8 cellular contexts compared by ENCODE assay signal in the genomic region with DNA sequence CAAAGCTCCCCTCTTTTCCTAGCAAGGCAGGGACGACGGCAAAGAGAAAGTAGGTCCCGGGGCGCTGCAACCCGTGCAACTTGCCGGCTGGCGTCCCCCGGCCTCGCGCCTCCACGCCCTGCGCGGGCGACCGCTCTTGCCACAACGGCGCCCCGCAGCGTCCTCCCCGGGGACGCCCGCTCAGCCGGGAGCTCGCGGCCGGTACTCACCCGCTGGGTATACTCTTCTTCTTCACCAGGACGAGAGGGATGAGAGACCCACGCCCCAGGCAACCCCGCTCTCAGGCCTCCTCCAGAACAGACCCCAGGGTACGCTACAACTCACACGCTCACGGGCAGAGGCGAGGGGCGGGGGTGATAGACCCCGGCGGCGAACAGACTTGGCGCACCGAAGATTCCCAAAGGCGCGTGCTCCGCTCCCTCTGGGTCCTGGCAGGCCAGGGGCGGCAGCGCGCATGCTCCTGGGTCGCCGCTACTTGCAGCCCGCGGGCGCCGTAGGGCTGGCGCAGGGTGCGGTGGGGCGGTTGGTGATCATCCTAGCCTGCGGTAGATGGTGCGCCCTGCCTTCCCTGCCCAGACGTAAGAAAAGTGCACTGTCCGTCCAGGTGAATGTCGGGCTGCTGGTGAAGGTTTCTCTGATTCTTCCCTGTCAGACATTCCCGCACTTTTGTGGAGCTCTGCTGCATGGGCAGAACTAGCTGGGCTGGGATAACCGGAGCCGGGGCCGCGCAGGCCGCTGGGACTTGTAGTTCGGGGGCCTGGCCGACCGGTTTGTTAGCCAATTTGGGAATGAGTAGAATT. TPM values are rescaled to one million over a fixed set of nuclear protein-coding genes. Genes with fewer than 3 reads are reported as not detected.
A peak's percentile ranks its signal among the peaks of the same experiment; 100 is the strongest.
DNase-seq lines count a peak whose midpoint lies in the region; ATAC-seq and TF ChIP-seq lines count a peak whose summit lies in the region.

A gene with protein sequence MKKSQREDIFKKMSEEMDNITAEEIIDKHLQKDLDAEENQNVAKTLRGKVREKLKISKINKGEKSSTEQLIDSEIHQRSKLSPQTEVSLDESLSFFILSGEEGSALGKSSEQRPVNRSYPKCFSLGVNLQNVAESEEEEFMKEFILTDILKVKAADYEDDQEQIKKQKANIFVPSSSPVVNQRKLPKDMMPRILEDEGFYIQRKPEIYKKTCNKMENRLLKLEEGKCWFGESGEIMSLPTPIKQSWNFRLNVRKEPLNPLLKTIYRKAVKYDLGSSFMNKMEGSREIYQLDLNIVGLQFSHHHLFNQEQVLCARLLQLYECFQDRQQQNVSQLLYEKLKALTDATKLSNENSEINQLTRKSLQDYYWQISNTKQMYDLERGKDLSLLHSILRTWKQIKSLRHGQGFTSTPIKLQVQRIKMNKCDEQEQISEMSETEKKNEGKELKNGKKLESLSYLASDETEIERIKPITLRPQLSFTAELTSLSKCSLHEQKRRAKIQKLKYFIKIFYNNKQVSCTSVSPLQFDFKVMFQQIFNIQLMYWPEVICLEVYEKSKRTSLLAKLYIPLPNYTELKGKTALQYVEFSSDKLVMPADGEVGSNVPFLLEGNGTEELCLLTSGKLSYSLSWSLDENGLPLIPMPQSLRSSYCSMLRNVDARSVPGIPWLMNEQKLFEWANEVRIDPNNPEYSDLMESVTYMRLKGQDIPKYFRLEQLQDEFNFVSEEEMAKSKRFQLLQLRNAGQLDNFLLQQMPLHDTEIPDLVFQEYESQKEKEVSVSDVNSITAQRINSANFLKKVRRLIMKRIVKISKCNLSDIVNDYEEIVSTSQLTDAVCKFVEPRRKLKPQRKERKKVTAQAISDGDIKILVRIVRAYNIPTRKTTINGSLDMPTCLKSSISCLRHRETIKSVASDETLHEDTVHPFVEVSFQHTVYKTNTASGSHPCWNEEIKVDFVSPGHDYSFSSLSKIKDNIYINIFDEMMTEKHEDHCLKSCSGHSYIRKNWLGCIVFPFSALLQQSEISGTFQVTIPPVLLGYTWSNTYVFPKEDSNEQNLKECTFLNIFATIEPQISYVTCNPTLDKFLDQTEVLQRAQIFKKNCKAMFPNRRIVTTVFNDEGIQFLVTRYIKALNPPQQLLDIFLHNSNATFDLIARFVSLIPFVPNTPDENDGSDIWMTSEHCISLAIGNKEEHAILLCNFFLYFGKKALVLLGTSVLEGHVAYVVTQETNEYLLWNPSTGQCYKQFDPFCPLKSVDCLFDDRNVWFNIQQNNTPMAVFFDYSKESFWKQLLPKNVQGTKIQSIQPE (N-terminal part only) (plus strand): TSS at position 522 of the 800 bp plus-strand sequence. CDS start 3,349 bp downstream, outside the sequence.

- peaks cover 11 to 17% (median 16%) of the 10 kb centered on the region in 3 donors for H3K4me1 Mint-ChIP-seq in T-cell

- H3K9me3 ChIP-seq in right atrium auricular region (no peaks in the 10 kb centered on the region), psoas muscle (no peaks in the 10 kb centered on the region), vagina (no peaks in the 10 kb centered on the region)

- peak within 1 kb of the TSS; percentile 86 to 88 for H3K27ac Mint-ChIP-seq in T-cell

- H3K27me3 ChIP-seq in right atrium auricular region (no peaks in the 10 kb centered on the region), psoas muscle (ENCODE audit: insufficient read depth in 3 of 3, low read length in 2 of 3) (no peaks in the 10 kb centered on the region), vagina (no peaks in the 10 kb centered on the region)

- TF ChIP-seq CTCF in GM12873 (IDR thresholded peaks at IDR 0.05; ENCODE audit: insufficient read depth, low read depth, low read length, missing control alignments) (peak; percentile 5), HFF-Myc (IDR thresholded peaks at IDR 0.05; ENCODE audit: low read depth, low read length, missing control alignments) (no peak), right atrium auricular region (IDR thresholded peaks at IDR 0.05) (no peak), psoas muscle (IDR thresholded peaks at IDR 0.05) (no peak), vagina (IDR thresholded peaks at IDR 0.05) (no peak)

- peaks cover 0 to 8% of the 10 kb centered on the region in 2 donors for H3K4me1 ChIP-seq in right atrium auricular region
- peaks cover 4% of the 10 kb centered on the region for H3K4me1 ChIP-seq in psoas muscle
- peaks cover 7% of the 10 kb centered on the region for H3K4me1 ChIP-seq in vagina

- H3K36me3 ChIP-seq in right atrium auricular region (no peaks in the 10 kb centered on the region), psoas muscle (ENCODE audit: insufficient read depth in 1 of 2, low read depth in 1 of 2) (peaks cover 0 to 19% of the 10 kb centered on the region in 2 donors), vagina (peaks cover 0 to 14% of the 10 kb centered on the region in 2 donors)

- POLR2A ChIA-PET in T-cell (lab: Charles Lee): interaction anchor here in 1 of 2 donors (0.6 kb wide), 1 partner anchor 134 kb away, joined by 3 read pairs; no protein-coding TSS in a partner anchor

- peak; percentile 85 to 90 (median 89) for ATAC-seq in T-cell (replicated peaks in 1 of 4)
- peak; percentile 95 to 99 (median 98) for ATAC-seq in psoas muscle

- intact Hi-C loops in psoas muscle (cut with DNase I) (no loop called here), vagina (cut with DNase I) (no loop called here)

- peak within 1 kb of the TSS; percentile 74 for H3K27ac ChIP-seq in angular gyrus (ENCODE audit: low read depth, low read length)
- H3K27ac ChIP-seq in right atrium auricular region: peak within 1 kb of the TSS; percentile 68 to 80
- peak within 1 kb of the TSS; percentile 83 for H3K27ac ChIP-seq in psoas muscle
- H3K27ac ChIP-seq in vagina: peak within 1 kb of the TSS; percentile 86

- H3K4me3 ChIP-seq in HFF-Myc (replicated peaks; ENCODE audit: low read depth, low read length) (peak within 1 kb of the TSS; percentile 56), right atrium auricular region (peak within 1 kb of the TSS; percentile 55 to 61), psoas muscle (peak within 1 kb of the TSS; percentile 77), vagina (peak within 1 kb of the TSS; percentile 84)

- H3K27me3 Mint-ChIP-seq in T-cell: no peaks in the 10 kb centered on the region

- no peaks in the 10 kb centered on the region for H3K9me3 Mint-ChIP-seq in T-cell

- no peaks in the 10 kb centered on the region for H3K36me3 Mint-ChIP-seq in T-cell

- DNase-seq in HFF-Myc (ENCODE audit: extremely low read depth, low read depth) (peak; percentile 37), MV-4-11 (lab: John Stamatoyannopoulos, UW) (peak; percentile 72), T-cell (peak in 33 of 34 experiments; percentile 14 to 63 (median 36)), right atrium auricular region (ENCODE audit: low spot score) (peak; percentile 87), psoas muscle (peak; percentile 83 to 90), vagina (ENCODE audit: extremely low spot score in 2 of 2) (peak in 1 of 2 donors; percentile 89)

- H3K4me3 Mint-ChIP-seq in T-cell: peak within 1 kb of the TSS; percentile 89 to 91 (median 89)

- WGBS in psoas muscle, 3 donors: 0% methylated on average over 60 to 69 of the region's 69 CpGs

- CTCF ChIA-PET in T-cell (lab: Charles Lee): interaction anchor here (1.3 to 2.1 kb wide), 2 partner anchors 214 kb away, joined by 3 to 14 read pairs; a partner anchor contains a TSS

- no peak for TF ChIP-seq POLR2A in vagina (IDR thresholded peaks at IDR 0.05)

RNA-seq across cellular contexts. Expression of the gene that starts here (rescaled TPM):
- total RNA-seq in T-cell (under 1 TPM in 1 of 5 donors, not detected in 4; 0.25 TPM), right atrium auricular region (1 to 10 TPM in 1 of 2 donors, under 1 TPM in 1; 0.98 to 1.6 TPM), psoas muscle (under 1 TPM; 0.09 to 0.32 (median 0.20) TPM), vagina (2.5 TPM)
- under 1 TPM; 0.07 to 0.18 (median 0.15) TPM for polyA plus RNA-seq in psoas muscle

Comparison
In these comparisons a context has a peak if more than half of its experiments do, and no peak if none do; other contexts are left out.
1. Peak in DNase-seq and ATAC-seq in T-cell; RNA of the gene not detected or under 1 TPM.
2. Peak in DNase-seq, ATAC-seq, H3K4me3 ChIP-seq and H3K27ac ChIP-seq in psoas muscle; RNA of the gene not detected or under 1 TPM.